ENCODE assay signal across 21 cellular contexts in the genomic region with DNA sequence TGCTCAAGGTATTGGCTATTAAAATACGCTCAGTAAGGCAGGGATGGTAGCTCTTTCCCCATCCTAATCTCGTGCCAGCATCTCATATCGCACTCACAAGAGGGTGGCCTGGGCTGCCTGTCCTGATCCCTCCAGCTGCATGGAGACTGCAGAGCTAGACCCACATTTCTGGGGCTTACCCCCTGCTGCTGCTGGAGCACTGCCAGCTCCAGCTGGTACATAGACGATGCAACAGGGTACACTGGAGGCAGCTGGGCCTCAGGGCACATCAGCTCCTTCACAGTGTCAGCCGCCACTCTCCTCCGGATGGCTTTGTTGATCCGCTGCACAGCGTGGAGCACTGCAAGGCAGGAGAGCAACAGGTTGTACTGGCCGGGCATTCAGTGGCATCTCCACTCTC. TPM values are rescaled to one million over a fixed set of nuclear protein-coding genes. Genes with fewer than 3 reads are reported as not detected.
"Had no signal": no experiment of that assay in that cellular context is flagged by ENCODE, and none has a peak within 500 bp of the region (broad histone marks: within the 10 kb centered on the region; RNA-seq: fewer than 3 reads in every experiment).

No MANE protein-coding gene starts in this region.

- H3K36me3 Mint-ChIP-seq: activated naive CD4-positive, alpha-beta T cell treated with anti-CD3 and anti-CD28 coated beads, Interleukin-2, amount 50 U/mL, for 24 hours; natural killer cell treated with Interleukin-12 subunit alpha and Interleukin-12 subunit beta and Interleukin-15 and Interleukin-18, amount 100 ng/mL, for 72 hours had no signal

- H3K9me3 Mint-ChIP-seq: activated naive CD4-positive, alpha-beta T cell treated with anti-CD3 and anti-CD28 coated beads, Interleukin-2, amount 50 U/mL, for 24 hours; mesothelial cell of epicardium; natural killer cell treated with Interleukin-12 subunit alpha and Interleukin-12 subunit beta and Interleukin-15 and Interleukin-18, amount 100 ng/mL, for 72 hours had no signal

- DNase-seq: activated CD4-positive, alpha-beta T cell treated with anti-CD3 and anti-CD28 coated beads, Interleukin-2, amount 50 U/mL, for 4 hours; activated gamma-delta T cell; cortex of kidney; effector CD8-positive, alpha-beta T cell; heart left ventricle; left lung; spleen; stimulated activated naive CD4-positive, alpha-beta T cell; thyroid gland; WERI-Rb-1 had no signal

- H3K4me1 Mint-ChIP-seq: activated naive CD4-positive, alpha-beta T cell treated with anti-CD3 and anti-CD28 coated beads, Interleukin-2, amount 50 U/mL, for 24 hours; mesothelial cell of epicardium had no signal

- H3K27me3 Mint-ChIP-seq: activated naive CD4-positive, alpha-beta T cell treated with anti-CD3 and anti-CD28 coated beads, Interleukin-2, amount 50 U/mL, for 24 hours; natural killer cell treated with Interleukin-12 subunit alpha and Interleukin-12 subunit beta and Interleukin-15 and Interleukin-18, amount 100 ng/mL, for 72 hours had no signal

- H3K27ac ChIP-seq: ascending aorta, gastroesophageal sphincter, heart left ventricle, left lung, parathyroid adenoma, spleen, thyroid gland, WERI-Rb-1 had no signal

- H3K4me3 Mint-ChIP-seq: activated naive CD4-positive, alpha-beta T cell treated with anti-CD3 and anti-CD28 coated beads, Interleukin-2, amount 50 U/mL, for 24 hours; mesothelial cell of epicardium; natural killer cell treated with Interleukin-12 subunit alpha and Interleukin-12 subunit beta and Interleukin-15 and Interleukin-18, amount 100 ng/mL, for 72 hours had no signal

- ATAC-seq: esophagus mucosa; gastroesophageal sphincter; heart left ventricle; left lung; natural killer cell treated with Interleukin-12 subunit alpha and Interleukin-12 subunit beta and Interleukin-15 and Interleukin-18, amount 100 ng/mL, for 72 hours had no signal

- H3K27ac Mint-ChIP-seq: activated naive CD4-positive, alpha-beta T cell treated with anti-CD3 and anti-CD28 coated beads, Interleukin-2, amount 50 U/mL, for 24 hours; mesothelial cell of epicardium; natural killer cell treated with Interleukin-12 subunit alpha and Interleukin-12 subunit beta and Interleukin-15 and Interleukin-18, amount 100 ng/mL, for 72 hours had no signal

RNA-seq across cellular contexts. Expression of gene IQGAP3, which starts 16.0 kb away (rescaled TPM):
- total RNA-seq: ascending aorta had no signal

RNA-seq across cellular contexts. Expression of gene TTC24, which starts 23.2 kb away (rescaled TPM):
- total RNA-seq: ascending aorta, esophagus mucosa, gastroesophageal sphincter, kidney epithelial cell, left lung, lung microvascular endothelial cell, mesothelial cell of epicardium, renal cortical epithelial cell, subcutaneous adipose tissue had no signal
